Comparison of ENCODE assay signal across 9 cellular contexts in genomic region chr1:168112673-168113305, GRCh38. TPM values are rescaled to one million over a fixed set of nuclear protein-coding genes. Genes with fewer than 3 reads are reported as not detected.
DNase-seq lines count a peak whose midpoint lies in the region; ATAC-seq, FAIRE-seq and TF ChIP-seq lines count a peak whose summit lies in the region.
"Had no signal": no experiment of that assay in that cellular context is flagged by ENCODE, and none has a peak within 500 bp of the region (broad histone marks: within the 10 kb centered on the region; RNA-seq: fewer than 3 reads in every experiment).

No MANE protein-coding gene starts in this region.

- CTCF ChIA-PET in GM12878 (lab: Yijun Ruan, JAX), result interaction anchor here (0.8 to 1.6 kb wide), 2 partner anchors 30 to 230 kb away, joined by 3 to 6 read pairs; no protein-coding TSS in a partner anchor

- 66% methylated on average over 6 of the region's 6 CpGs for WGBS in GM12878 (ENCODE audit: insufficient coverage, insufficient replicate concordance, low lambda C conversion rate, missing lambda C conversion rate)
- 70% methylated on average over 6 of the region's 6 CpGs for WGBS in prostate gland

- H3K79me2 ChIP-seq in GM12878 (ENCODE audit: control insufficient read depth, insufficient read depth, low read length), result no peaks in the 10 kb centered on the region

- RAD21 ChIA-PET in GM12878 (lab: Charles Lee; ENCODE audit: unreplicated experiment), result interaction anchor here (2.4 kb wide), 1 partner anchor 30 kb away, joined by 8 read pairs; no protein-coding TSS in a partner anchor

- no peaks in the 10 kb centered on the region for H4K20me1 ChIP-seq in GM12878 (ENCODE audit: control insufficient read depth, insufficient read depth)

- no peak for TF ChIP-seq RAD21 in GM12878 (IDR thresholded peaks at IDR 0.05; ENCODE audit: insufficient read depth, low read depth, low read length)

- no peak overlapping the region for H3K4me3 ChIP-seq in GM12878
- no peak overlapping the region for H3K4me3 ChIP-seq in prostate gland

- POLR2A ChIA-PET in GM12878 (lab: Charles Lee), result no interaction called here

- no peak for TF ChIP-seq EP300 in GM12878 (IDR thresholded peaks at IDR 0.05; ENCODE audit: borderline replicate concordance in 1 of 2, control insufficient read depth in 1 of 2, low read depth in 2 of 2, low read length in 2 of 2)

- no peak overlapping the region for H3K4me2 ChIP-seq in GM12878 (ENCODE audit: control insufficient read depth, insufficient read depth)

- H3K9ac ChIP-seq in GM12878 (ENCODE audit: control insufficient read depth, insufficient read depth, low read length), result no peak overlapping the region

- H3K27ac ChIP-seq in GM12878 (ENCODE audit: control insufficient read depth, insufficient read depth), result no peak overlapping the region
- no peak overlapping the region for H3K27ac ChIP-seq in prostate gland

- no peak overlapping the region for H2AFZ ChIP-seq in GM12878 (ENCODE audit: control insufficient read depth, low read depth, low read length)

- H3K4me1 ChIP-seq in GM12878 (ENCODE audit: control insufficient read depth, insufficient read depth, low read length) (no peaks in the 10 kb centered on the region), prostate gland (replicated peaks) (no peaks in the 10 kb centered on the region)

- DNase-seq in activated T-cell treated with anti-CD3 and anti-CD28 coated beads for 24 hours (ENCODE audit: low read depth), result peak; percentile 40
- DNase-seq in activated T-cell treated with anti-CD3 and anti-CD28 coated beads, Interleukin-2, amount 50 U/mL, for 1 hour, result no peak
- peak; percentile 58 to 88 for DNase-seq in NCI-H524 (lab: John Stamatoyannopoulos, UW)
- peak; percentile 27 for DNase-seq in GM12878 (ENCODE audit: low read depth, low spot score)
- DNase-seq in prostate gland (ENCODE audit: low spot score), result peak; percentile 68
- DNase-seq in SW 1271 (lab: John Stamatoyannopoulos, UW), result no peak
- DNase-seq: naive B cell had no signal

- in situ Hi-C loops in GM12878 (cut with MboI), result no loop called here

- intact Hi-C loops in GM12878 (cut with micrococcal nuclease; ENCODE audit: unreplicated experiment), result no loop called here
- intact Hi-C loops in prostate gland (cut with DNase I), result no loop called here

- ATAC-seq in GM12878 (peak; percentile 93), HG03571 (IDR thresholded peaks at IDR 0.05; ENCODE audit: unreplicated experiment) (no peak), HG03354 (IDR thresholded peaks at IDR 0.05; ENCODE audit: poor library complexity, severe bottlenecking, unreplicated experiment) (no peak)

- TF ChIP-seq CTCF in GM12878 (IDR thresholded peaks at IDR 0.05 in 2 of 3, conservative IDR thresholded peaks at IDR 0.05 in 1 of 3; ENCODE audit: control insufficient read depth in 2 of 3, extremely low read depth in 1 of 3, insufficient read depth in 1 of 3, low read depth in 3 of 3, low read length in 3 of 3), result no peak
- TF ChIP-seq CTCF in prostate gland (IDR thresholded peaks at IDR 0.05), result no peak

- no TSS peak for BruUV-seq in GM12878 (replicated peaks; lab: Mats Ljungman, UMichigan)

- TF ChIP-seq POLR2A in GM12878 (IDR thresholded peaks at IDR 0.05; ENCODE audit: low read depth, low read length), result no peak
- no peak for TF ChIP-seq POLR2A in prostate gland (IDR thresholded peaks at IDR 0.05)

- H3K9me3 ChIP-seq in GM12878 (replicated peaks; ENCODE audit: control insufficient read depth, insufficient read depth, low read length) (no peaks in the 10 kb centered on the region), prostate gland (no peaks in the 10 kb centered on the region)

- FAIRE-seq in GM12878 (lab: Jason Lieb, UNC), result no peak

- H3K36me3 ChIP-seq in GM12878 (ENCODE audit: control insufficient read depth in 2 of 2, insufficient read depth in 2 of 2, low read length in 1 of 2), result no peaks in the 10 kb centered on the region
- no peaks in the 10 kb centered on the region for H3K36me3 ChIP-seq in prostate gland

- 0 out of 4 replicates have a peak, but pooled peaks cover 0 to 2% of the 10 kb centered on the region in 2 experiments for H3K27me3 ChIP-seq in GM12878 (replicated peaks in 1 of 2; ENCODE audit: control insufficient read depth in 2 of 2, insufficient read depth in 2 of 2, low read length in 1 of 2)
- no peaks in the 10 kb centered on the region for H3K27me3 ChIP-seq in prostate gland (replicated peaks; ENCODE audit: insufficient read depth)

- SMC1A ChIA-PET in GM12878 (lab: Charles Lee; ENCODE audit: uncharacterized antibody, unreplicated experiment), result interaction anchor here (1.3 kb wide), 1 partner anchor 67 kb away, joined by 3 read pairs; no protein-coding TSS in a partner anchor

TF ChIP-seq in GM12878, 131 proteins besides CTCF, POLR2A, EP300 and RAD21:
- TF ChIP-seq KLF5 (IDR thresholded peaks at IDR 0.05; ENCODE audit: partially characterized antibody) (no peak), FOS (IDR thresholded peaks at IDR 0.05; ENCODE audit: borderline replicate concordance, extremely low read depth, insufficient read length) (no peak), CBX3 (IDR thresholded peaks at IDR 0.05; ENCODE audit: borderline replicate concordance, low read depth) (no peak), FOXM1 (IDR thresholded peaks at IDR 0.05; ENCODE audit: low read depth, low read length) (no peak), IKZF1 (conservative IDR thresholded peaks at IDR 0.05) (no peak), NR2F1 (conservative IDR thresholded peaks at IDR 0.05) (no peak), CHD1 (IDR thresholded peaks at IDR 0.05; ENCODE audit: low read depth, low read length) (no peak), SMAD1 (IDR thresholded peaks at IDR 0.05; ENCODE audit: low read depth, partially characterized antibody) (peak; percentile 84), NR2C1 (IDR thresholded peaks at IDR 0.05) (no peak), NR2C2 (IDR thresholded peaks at IDR 0.05; ENCODE audit: borderline replicate concordance, control insufficient read depth, insufficient read length, low read depth) (no peak), USF1 (IDR thresholded peaks at IDR 0.05; ENCODE audit: borderline replicate concordance, extremely low read length, insufficient read depth, low read depth, low read length) (no peak), MTA3 (IDR thresholded peaks at IDR 0.05; ENCODE audit: borderline replicate concordance, low read length) (no peak), PKNOX1 (IDR thresholded peaks at IDR 0.05) (peak; percentile 37; the same call in 1 of the 2 replicates)

RNA-seq across cellular contexts. Expression of gene GPR161, which starts 23.9 kb away (rescaled TPM):
- not detected in 2 replicates for total RNA-seq in GM12878 (2013; cell fraction: nucleolus; rRNA removed)
- total RNA-seq in GM12878 (2014; rRNA removed) (0.17 and 0.71 TPM in 2 replicates), GM12878 (2014; rRNA removed; fragmentation: Illumina TruSeq; extraction: Trizol) (0.28 and 0.49 TPM in 2 replicates), GM12878 (2021) (0.46 and 0.61 TPM in 2 replicates), prostate gland (10 to 100 TPM in 1 of 2 donors, 1 to 10 TPM in 1; 4.5 to 23.3 TPM)
- 0.09 TPM for polyA plus RNA-seq in GM12878 (2011; ENCODE audit: low read depth)
- polyA plus RNA-seq in GM12878 (2011; rRNA removed) (not detected in 2 replicates), GM12878 (2014; fragmentation: Illumina TruSeq; extraction: Trizol) (0.22 and 0.43 TPM in 2 replicates), GM12878 (2014; fragmentation: Nextera tagmentation; extraction: Ambion mirVana) (under 1 TPM in 1 of 2 experiments, not detected in 1; 0.07 TPM), GM12878 (2014; rRNA removed) (0.13 and 0.29 TPM in 2 replicates), GM12878 (2016; fragmentation: Nextera tagmentation; extraction: Ambion mirVana) (under 1 TPM; 0.08 to 0.39 TPM)
- polyA plus RNA-seq in GM12878 (2011; cell fraction: cytosol; rRNA removed), result 0.05 TPM in 1 of 2 replicates, not detected in the other
- 0.04 and 0.09 TPM in 2 replicates for polyA plus RNA-seq in GM12878 (2011; cell fraction: nucleus; rRNA removed)
- 0.08 and 0.21 TPM in 2 replicates for polyA plus RNA-seq in GM12878 (2012)
- polyA minus RNA-seq in GM12878 (2011; rRNA and poly(A)+ RNA removed), result not detected in 2 replicates
- polyA minus RNA-seq in GM12878 (2011; cell fraction: cytosol; rRNA and poly(A)+ RNA removed), result not detected in 2 replicates
- polyA minus RNA-seq in GM12878 (2011; cell fraction: nucleus; rRNA and poly(A)+ RNA removed), result not detected in 2 replicates

Comparison
In these comparisons a context has a peak if more than half of its experiments do, and no peak if none do; other contexts are left out.
1. DNase-seq: peak in activated T-cell treated with anti-CD3 and anti-CD28 coated beads for 24 hours (single experiment), NCI-H524 (2 of 2), GM12878 (single experiment) and prostate gland (single experiment); none in activated T-cell treated with anti-CD3 and anti-CD28 coated beads, Interleukin-2, amount 50 U/mL, for 1 hour (single experiment) and SW 1271 (0 of 2).